8 cellular contexts compared by ENCODE assay signal in genomic region chr20:53608456-53609413, GRCh38. TPM values are rescaled to one million over a fixed set of nuclear protein-coding genes. Genes with fewer than 3 reads are reported as not detected.
A peak's percentile ranks its signal among the peaks of the same experiment; 100 is the strongest.
DNase-seq lines count a peak whose midpoint lies in the region; ATAC-seq and TF ChIP-seq lines count a peak whose summit lies in the region.

No MANE protein-coding gene starts in this region.

- no peaks in the 10 kb centered on the region for H3K27me3 ChIP-seq in RWPE2 (ENCODE audit: insufficient read depth, poor library complexity, severe bottlenecking)
- no peaks in the 10 kb centered on the region for H3K27me3 ChIP-seq in effector memory CD4-positive, alpha-beta T cell (replicated peaks; ENCODE audit: control insufficient read depth, insufficient read depth, low read length, poor library complexity, severe bottlenecking)
- H3K27me3 ChIP-seq in neuron (ENCODE audit: insufficient read depth, low read length), result no peaks in the 10 kb centered on the region
- no peaks in the 10 kb centered on the region for H3K27me3 ChIP-seq in Karpas-422 (ENCODE audit: low read length)

- ATAC-seq in RWPE2 (ENCODE audit: low read depth), result no peak
- ATAC-seq in HG02981 (IDR thresholded peaks at IDR 0.05; ENCODE audit: unreplicated experiment), result no peak

- H3K79me2 ChIP-seq in Karpas-422 (ENCODE audit: low read length), result no peaks in the 10 kb centered on the region

- H3K9ac ChIP-seq in Karpas-422 (ENCODE audit: low read length), result no peak overlapping the region

- H3K4me3 ChIP-seq in RWPE2 (ENCODE audit: severe bottlenecking), result no peak overlapping the region
- H3K4me3 ChIP-seq in effector memory CD4-positive, alpha-beta T cell (ENCODE audit: insufficient read depth, low read depth, low read length, poor library complexity, severe bottlenecking), result peak overlapping the region; percentile 36
- no peak overlapping the region for H3K4me3 ChIP-seq in neuron (ENCODE audit: low read length)
- no peak overlapping the region for H3K4me3 ChIP-seq in Karpas-422 (ENCODE audit: low read length)

- DNase-seq in ELF-1 (ENCODE audit: low read depth, low spot score), result peak; percentile 82
- DNase-seq in RWPE2 (ENCODE audit: low spot score), result no peak
- no peak for DNase-seq in effector memory CD4-positive, alpha-beta T cell
- no peak for DNase-seq in posterior cingulate gyrus
- no peak for DNase-seq in 8988T
- no peak for DNase-seq in Karpas-422

- no peaks in the 10 kb centered on the region for H3K9me2 ChIP-seq in Karpas-422 (replicated peaks; ENCODE audit: insufficient read depth, low read length)

- no peaks in the 10 kb centered on the region for H3K9me3 ChIP-seq in RWPE2 (ENCODE audit: severe bottlenecking)
- H3K9me3 ChIP-seq in effector memory CD4-positive, alpha-beta T cell (ENCODE audit: control insufficient read depth, low read length), result no peaks in the 10 kb centered on the region
- H3K9me3 ChIP-seq in neuron (ENCODE audit: low read length), result no peaks in the 10 kb centered on the region
- no peaks in the 10 kb centered on the region; the same call in 1 of the 2 replicates for H3K9me3 ChIP-seq in Karpas-422 (ENCODE audit: low read length)

- H3K4me2 ChIP-seq in Karpas-422 (ENCODE audit: low read depth, low read length, poor library complexity, severe bottlenecking), result no peak overlapping the region

- H2AFZ ChIP-seq in neuron (ENCODE audit: low read depth, low read length) (peak overlapping the region; percentile 73), Karpas-422 (ENCODE audit: low read length) (no peak overlapping the region)

- peak overlapping the region; percentile 66 for H3K27ac ChIP-seq in RWPE2 (ENCODE audit: poor library complexity, severe bottlenecking)
- peak overlapping the region; percentile 73 for H3K27ac ChIP-seq in effector memory CD4-positive, alpha-beta T cell (ENCODE audit: insufficient read depth, low read length, poor library complexity, severe bottlenecking)
- H3K27ac ChIP-seq in Karpas-422 (ENCODE audit: low read length), result no peak overlapping the region

- H4K20me1 ChIP-seq in Karpas-422 (ENCODE audit: insufficient read depth, low read depth, low read length), result no peaks in the 10 kb centered on the region

- H3K4me1 ChIP-seq in RWPE2 (ENCODE audit: insufficient read depth, poor library complexity, severe bottlenecking), result peaks cover 45% of the 10 kb centered on the region
- H3K4me1 ChIP-seq in effector memory CD4-positive, alpha-beta T cell (ENCODE audit: control insufficient read depth, insufficient read depth, low read length, poor library complexity, severe bottlenecking), result peaks cover 13% of the 10 kb centered on the region
- H3K4me1 ChIP-seq in neuron (ENCODE audit: insufficient read depth, low read length), result peaks cover 8% of the 10 kb centered on the region
- no peaks in the 10 kb centered on the region for H3K4me1 ChIP-seq in Karpas-422 (ENCODE audit: low read length)

- no peak for TF ChIP-seq CTCF in RWPE2 (IDR thresholded peaks at IDR 0.05; ENCODE audit: poor library complexity, severe bottlenecking)

- H3K36me3 ChIP-seq in RWPE2 (ENCODE audit: low read depth) (no peaks in the 10 kb centered on the region), neuron (ENCODE audit: insufficient read depth, low read length) (no peaks in the 10 kb centered on the region), Karpas-422 (ENCODE audit: insufficient read depth, low read length) (no peaks in the 10 kb centered on the region)
- no peaks in the 10 kb centered on the region for H3K36me3 ChIP-seq in effector memory CD4-positive, alpha-beta T cell (ENCODE audit: control insufficient read depth, insufficient read depth, low read length)

- intact Hi-C loops in posterior cingulate gyrus (cut with DNase I), result no loop called here

RNA-seq across cellular contexts. Expression of gene ZNF217, which starts 15.1 kb away (rescaled TPM):
- total RNA-seq in Karpas-422 (2014; rRNA removed; shearing (Covaris generic); ENCODE audit: low replicate concordance), result 1.5 and 2.2 TPM in 2 replicates
